ENCODE assay signal across 9 cellular contexts in the genomic region with DNA sequence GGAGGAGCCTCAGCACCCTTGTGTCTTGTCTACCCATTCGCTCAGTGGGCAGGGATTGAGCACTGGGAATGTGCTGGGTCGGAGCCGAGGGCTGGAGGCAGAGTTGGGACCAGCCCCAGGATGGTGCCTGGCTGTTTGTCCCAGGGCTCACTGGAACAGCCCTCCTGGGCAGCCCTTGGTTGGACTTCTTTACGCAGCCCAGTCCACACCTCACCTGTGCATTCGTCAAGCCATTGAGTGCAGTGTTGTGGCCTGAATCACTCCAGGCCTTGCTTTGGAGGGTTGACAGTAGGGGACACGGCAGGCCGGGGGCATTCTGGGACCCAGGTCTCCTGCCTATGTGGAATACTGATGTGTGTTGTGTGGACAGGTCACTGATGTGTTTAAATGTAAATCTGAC.
"Had no signal": no experiment of that assay in that cellular context is flagged by ENCODE, and none has a peak within 500 bp of the region (broad histone marks: within the 10 kb centered on the region; RNA-seq: fewer than 3 reads in every experiment).

No MANE protein-coding gene starts in this region.

- H3K27ac ChIP-seq: GM23248, HL-60 had no signal

- H3K27ac Mint-ChIP-seq: HFFc6 had no signal

- H3K9me3 ChIP-seq: HAP-1 had no signal

- DNase-seq: GM23248, GOT3, H7, HFFc6 had no signal

- H3K9ac ChIP-seq: GM23248 had no signal

- ATAC-seq: HCT116, HepG2, K562 had no signal

- H3K36me3 ChIP-seq: HAP-1 had no signal

- H3K4me3 ChIP-seq: GM23248, HAP-1, K562 had no signal

- H2AFZ ChIP-seq: GM23248 had no signal

- H3K4me3 Mint-ChIP-seq: HFFc6 had no signal

- H3K4me1 ChIP-seq: HAP-1 had no signal
